Comparison of ENCODE assay signal across 8 cellular contexts in the genomic region with DNA sequence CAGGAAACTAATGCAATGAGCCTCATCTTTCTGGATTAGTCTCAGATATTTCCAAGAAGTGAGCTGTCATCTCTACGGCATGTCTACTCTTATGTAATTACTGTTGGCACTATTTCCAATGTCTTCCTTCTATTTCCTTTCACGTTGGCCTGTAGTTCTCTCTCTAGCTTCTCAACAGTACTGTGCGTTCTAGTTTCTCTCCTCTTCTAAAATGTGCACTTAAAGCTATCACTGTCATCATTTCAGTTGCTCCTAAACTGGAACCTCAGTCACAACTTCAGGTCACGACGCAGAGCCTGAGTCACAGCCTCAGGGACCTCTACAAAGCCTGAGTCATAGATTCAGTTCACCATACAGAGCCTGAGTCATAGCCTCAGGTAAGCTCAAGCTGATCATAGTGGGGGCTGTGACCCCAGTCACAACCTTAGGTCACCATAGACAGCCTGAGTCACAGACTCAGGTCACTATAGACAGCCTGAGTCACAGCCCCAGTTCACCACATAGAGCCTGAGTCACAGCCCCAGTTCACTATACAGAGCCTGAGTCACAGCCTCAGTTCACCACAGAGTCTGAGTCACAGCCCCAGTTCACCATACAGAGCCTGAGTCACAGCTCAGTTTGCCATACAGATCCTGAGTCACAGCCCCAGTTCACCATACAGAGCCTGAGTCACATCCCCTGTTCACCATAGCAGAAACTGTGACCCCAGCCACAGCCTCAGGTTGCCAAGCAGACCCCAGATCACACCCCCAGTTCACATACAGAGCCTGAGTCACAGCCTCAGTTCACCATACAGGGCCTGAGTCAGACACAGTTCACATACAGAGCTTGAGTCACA. TPM values are rescaled to one million over a fixed set of nuclear protein-coding genes. Genes with fewer than 3 reads are reported as not detected.
A peak's percentile ranks its signal among the peaks of the same experiment; 100 is the strongest.
DNase-seq lines count a peak whose midpoint lies in the region; ATAC-seq and TF ChIP-seq lines count a peak whose summit lies in the region.

No MANE protein-coding gene starts in this region.

- H3K27me3 ChIP-seq in GM23338 (ENCODE audit: insufficient read depth) = no peaks in the 10 kb centered on the region

- H3K36me3 Mint-ChIP-seq in HFFc6 (ENCODE audit: low read depth) (peaks cover 20% of the 10 kb centered on the region), GM23338 (ENCODE audit: low read depth) (no peaks in the 10 kb centered on the region)
- no peaks in the 10 kb centered on the region for H3K36me3 Mint-ChIP-seq in activated CD8-positive, alpha-beta T cell treated with anti-CD3 and anti-CD28 coated beads for 36 hours (ENCODE audit: low read depth)

- H2AFZ ChIP-seq in GM23338 = no peak overlapping the region

- peak overlapping the region; percentile 68 for H3K27ac Mint-ChIP-seq in HFFc6
- peak overlapping the region; percentile 77 for H3K27ac Mint-ChIP-seq in activated CD8-positive, alpha-beta T cell treated with anti-CD3 and anti-CD28 coated beads for 36 hours
- H3K27ac Mint-ChIP-seq in GM23338 = no peak overlapping the region

- CTCF ChIA-PET in activated CD8-positive, alpha-beta T cell treated with anti-CD3 and anti-CD28 coated beads for 36 hours (lab: Charles Lee) = interaction anchor here (1.0 to 1.3 kb wide), 2 partner anchors 19 to 171 kb away, joined by 3 read pairs; no protein-coding TSS in a partner anchor

- no peaks in the 10 kb centered on the region for H3K9me2 ChIP-seq in GM23338 (ENCODE audit: insufficient read depth)

- H3F3A ChIP-seq in GM23338 (replicated peaks; ENCODE audit: low read depth) = no peaks in the 10 kb centered on the region

- peaks cover 10% of the 10 kb centered on the region for H3K4me1 Mint-ChIP-seq in HFFc6 (ENCODE audit: low read depth)
- H3K4me1 Mint-ChIP-seq in activated CD8-positive, alpha-beta T cell treated with anti-CD3 and anti-CD28 coated beads for 36 hours (ENCODE audit: low read depth) = peaks cover 17% of the 10 kb centered on the region
- H3K4me1 Mint-ChIP-seq in GM23338 = no peaks in the 10 kb centered on the region

- H4K20me1 ChIP-seq in GM23338 (replicated peaks; ENCODE audit: insufficient read depth) = no peaks in the 10 kb centered on the region

- no peak for TF ChIP-seq CTCF in HFFc6 (IDR thresholded peaks at IDR 0.05)
- no peak for TF ChIP-seq CTCF in activated CD8-positive, alpha-beta T cell treated with anti-CD3 and anti-CD28 coated beads for 36 hours (IDR thresholded peaks at IDR 0.05)
- TF ChIP-seq CTCF in GM23338 (conservative IDR thresholded peaks at IDR 0.05; ENCODE audit: low read depth in 2 of 2) = no peak

- no peak overlapping the region for H3K4me2 ChIP-seq in GM23338

- H3K27me3 Mint-ChIP-seq in HFFc6 (ENCODE audit: insufficient read depth) (peaks cover 5% of the 10 kb centered on the region), GM23338 (ENCODE audit: insufficient read depth, low read depth, poor library complexity) (peaks cover 5% of the 10 kb centered on the region)
- no peaks in the 10 kb centered on the region for H3K27me3 Mint-ChIP-seq in activated CD8-positive, alpha-beta T cell treated with anti-CD3 and anti-CD28 coated beads for 36 hours

- peak; percentile 91 for ATAC-seq in activated CD8-positive, alpha-beta T cell treated with anti-CD3 and anti-CD28 coated beads for 36 hours
- no peak for ATAC-seq in GM23338

- H3K4me3 Mint-ChIP-seq in HFFc6 = no peak overlapping the region
- no peak overlapping the region for H3K4me3 Mint-ChIP-seq in activated CD8-positive, alpha-beta T cell treated with anti-CD3 and anti-CD28 coated beads for 36 hours
- H3K4me3 Mint-ChIP-seq in GM23338 = no peak overlapping the region

- H3K4me3 ChIP-seq in GM23338 = no peak overlapping the region

- no peaks in the 10 kb centered on the region for H3K36me3 ChIP-seq in GM23338 (ENCODE audit: insufficient read depth)

- DNase-seq in HFFc6 (peak; percentile 48), fibroblast of the conjunctiva (ENCODE audit: low read depth) (peak; percentile 20), pons (ENCODE audit: low spot score) (no peak), GM23338 (ENCODE audit: low spot score) (no peak), mucosa of gallbladder (ENCODE audit: low spot score) (no peak), OCI-M2 (lab: John Stamatoyannopoulos, UW; ENCODE audit: unreplicated experiment) (no peak)
- peak; percentile 78 for DNase-seq in activated CD8-positive, alpha-beta T cell treated with anti-CD3 and anti-CD28 coated beads for 36 hours
- DNase-seq in stimulated activated CD4-positive, alpha-beta T cell treated with anti-CD3 and anti-CD28 coated beads, Interleukin-15, amount 100 ng/mL, for 24 hours = peak; percentile 67

- no peak overlapping the region for H3K27ac ChIP-seq in GM23338 (ENCODE audit: low read depth)

- intact Hi-C loops in activated CD8-positive, alpha-beta T cell treated with anti-CD3 and anti-CD28 coated beads for 36 hours (cut with micrococcal nuclease) = no loop called here

- no peaks in the 10 kb centered on the region for H3K4me1 ChIP-seq in GM23338 (ENCODE audit: insufficient read depth)

- no peaks in the 10 kb centered on the region for H3K79me2 ChIP-seq in GM23338 (replicated peaks; ENCODE audit: insufficient read depth)

- H3K9me3 Mint-ChIP-seq in HFFc6 (peaks cover 40% of the 10 kb centered on the region), GM23338 (no peaks in the 10 kb centered on the region)
- H3K9me3 Mint-ChIP-seq in activated CD8-positive, alpha-beta T cell treated with anti-CD3 and anti-CD28 coated beads for 36 hours = peaks cover 15% of the 10 kb centered on the region

- POLR2A ChIA-PET in activated CD8-positive, alpha-beta T cell treated with anti-CD3 and anti-CD28 coated beads for 36 hours (lab: Charles Lee) = no interaction called here

TF ChIP-seq in GM23338, 12 proteins besides CTCF, POLR2A, EP300 and RAD21 (continues in another document):
- TF ChIP-seq POLR2AphosphoS5 (IDR thresholded peaks at IDR 0.05; ENCODE audit: low read depth) = no peak
- TF ChIP-seq, protein P1, sequence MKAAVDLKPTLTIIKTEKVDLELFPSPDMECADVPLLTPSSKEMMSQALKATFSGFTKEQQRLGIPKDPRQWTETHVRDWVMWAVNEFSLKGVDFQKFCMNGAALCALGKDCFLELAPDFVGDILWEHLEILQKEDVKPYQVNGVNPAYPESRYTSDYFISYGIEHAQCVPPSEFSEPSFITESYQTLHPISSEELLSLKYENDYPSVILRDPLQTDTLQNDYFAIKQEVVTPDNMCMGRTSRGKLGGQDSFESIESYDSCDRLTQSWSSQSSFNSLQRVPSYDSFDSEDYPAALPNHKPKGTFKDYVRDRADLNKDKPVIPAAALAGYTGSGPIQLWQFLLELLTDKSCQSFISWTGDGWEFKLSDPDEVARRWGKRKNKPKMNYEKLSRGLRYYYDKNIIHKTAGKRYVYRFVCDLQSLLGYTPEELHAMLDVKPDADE (IDR thresholded peaks at IDR 0.05) = no peak

RNA-seq across cellular contexts. Expression of a gene that starts 13.0 kb away (rescaled TPM):
- under 1 TPM; 0.17 to 0.67 (median 0.57) TPM for total RNA-seq in HFFc6 (2021; fragmentation: NEBNext Ultra II Directional; extraction: Animal tissue kit (Norgen Biotek cat#: 25700))
- total RNA-seq in activated CD8-positive, alpha-beta T cell treated with anti-CD3 and anti-CD28 coated beads for 36 hours = not detected
- total RNA-seq in GM23338 (2014; rRNA removed; shearing (Covaris generic)) = 1.8 and 2.0 TPM in 2 replicates
- 0.06 and 0.07 TPM in 2 replicates for polyA plus RNA-seq in GM23338 (2016; fragmentation: Nextera tagmentation; extraction: Ambion mirVana)
- 2.2 TPM for total RNA-seq in mucosa of gallbladder

Comparison
In these comparisons a context has a peak if more than half of its experiments do, and no peak if none do; other contexts are left out.
1. DNase-seq: peak in HFFc6 (single experiment), activated CD8-positive, alpha-beta T cell treated with anti-CD3 and anti-CD28 coated beads for 36 hours (single experiment), fibroblast of the conjunctiva (single experiment) and stimulated activated CD4-positive, alpha-beta T cell treated with anti-CD3 and anti-CD28 coated beads, Interleukin-15, amount 100 ng/mL, for 24 hours (single experiment); none in pons (single experiment), GM23338 (single experiment), mucosa of gallbladder (single experiment) and OCI-M2 (single experiment).